In the genomic region with DNA sequence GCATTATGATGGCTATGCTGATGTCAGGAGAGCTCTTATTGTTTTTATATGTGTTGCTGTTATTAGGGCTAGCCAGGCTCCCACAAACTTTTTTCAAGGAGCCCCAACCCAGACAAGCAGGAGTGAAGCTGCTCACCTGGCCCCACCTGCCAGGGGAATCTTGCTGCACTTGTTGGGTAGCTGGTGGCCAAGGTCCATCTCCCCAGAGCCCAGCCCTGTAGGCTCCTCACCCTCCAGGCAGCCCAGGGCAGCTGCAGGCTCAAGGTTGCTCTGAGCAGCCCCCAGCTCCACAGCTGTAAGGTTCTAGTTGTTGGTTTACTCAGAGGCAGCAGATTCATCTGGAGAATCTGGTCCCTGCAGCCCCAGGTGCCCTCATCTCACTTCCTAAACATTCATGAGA, we compare ENCODE assay signal across 1 cellular context.
TF ChIP-seq lines count a peak whose summit lies in the region.

No MANE protein-coding gene starts in this region.

TF ChIP-seq in HepG2, 621 proteins besides CTCF, POLR2A, EP300 and RAD21 (continued from another document):
- TF ChIP-seq, protein P1, sequence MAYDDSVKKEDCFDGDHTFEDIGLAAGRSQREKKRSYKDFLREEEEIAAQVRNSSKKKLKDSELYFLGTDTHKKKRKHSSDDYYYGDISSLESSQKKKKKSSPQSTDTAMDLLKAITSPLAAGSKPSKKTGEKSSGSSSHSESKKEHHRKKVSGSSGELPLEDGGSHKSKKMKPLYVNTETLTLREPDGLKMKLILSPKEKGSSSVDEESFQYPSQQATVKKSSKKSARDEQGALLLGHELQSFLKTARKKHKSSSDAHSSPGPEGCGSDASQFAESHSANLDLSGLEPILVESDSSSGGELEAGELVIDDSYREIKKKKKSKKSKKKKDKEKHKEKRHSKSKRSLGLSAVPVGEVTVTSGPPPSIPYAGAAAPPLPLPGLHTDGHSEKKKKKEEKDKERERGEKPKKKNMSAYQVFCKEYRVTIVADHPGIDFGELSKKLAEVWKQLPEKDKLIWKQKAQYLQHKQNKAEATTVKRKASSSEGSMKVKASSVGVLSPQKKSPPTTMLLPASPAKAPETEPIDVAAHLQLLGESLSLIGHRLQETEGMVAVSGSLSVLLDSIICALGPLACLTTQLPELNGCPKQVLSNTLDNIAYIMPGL (CRISPR knock-in tag; IDR thresholded peaks at IDR 0.05; ENCODE audit: borderline replicate concordance in 1 of 2, low read depth in 1 of 2), result no peak
